Comparison of ENCODE assay signal across 15 cellular contexts in genomic region chr1:244850099-244850852, GRCh38. TPM values are rescaled to one million over a fixed set of nuclear protein-coding genes. Genes with fewer than 3 reads are reported as not detected.
DNase-seq lines count a peak whose midpoint lies in the region; ATAC-seq and TF ChIP-seq lines count a peak whose summit lies in the region.
"Had no signal": no experiment of that assay in that cellular context is flagged by ENCODE, and none has a peak within 500 bp of the region (broad histone marks: within the 10 kb centered on the region; RNA-seq: fewer than 3 reads in every experiment).

No MANE protein-coding gene starts in this region.

- DNase-seq in activated naive CD4-positive, alpha-beta T cell treated with anti-CD3 and anti-CD28 coated beads for 36 hours = no peak
- DNase-seq in activated naive CD4-positive, alpha-beta T cell (lab: John Stamatoyannopoulos, UW) = no peak
- DNase-seq in HEK293T (ENCODE audit: extremely low spot score) (no peak), osteocyte (ENCODE audit: extremely low spot score, unreplicated experiment) (no peak), KBM-7 (no peak), NCI-H1436 (lab: John Stamatoyannopoulos, UW) (no peak)
- DNase-seq in effector memory CD8-positive, alpha-beta T cell = no peak
- DNase-seq: activated CD8-positive, alpha-beta memory T cell treated with anti-CD3 and anti-CD28 coated beads for 24 hours; H9; MV-4-11; NCI-H2029 treated with DMSO at 0.1 percent for 48 hours; NCI-H526 treated with DMSO at 0.1 percent for 48 hours; stimulated activated CD4-positive, alpha-beta T cell treated with anti-CD3 and anti-CD28 coated beads, Interleukin-1b, Interleukin-23, amount 100 ng/mL, for 48 hours had no signal

- H3K4me3 Mint-ChIP-seq in activated naive CD4-positive, alpha-beta T cell treated with anti-CD3 and anti-CD28 coated beads for 36 hours = no peak overlapping the region
- H3K4me3 Mint-ChIP-seq in effector memory CD8-positive, alpha-beta T cell = no peak overlapping the region
- H3K4me3 Mint-ChIP-seq in osteocyte (ENCODE audit: unreplicated experiment) = no peak overlapping the region
- H3K4me3 Mint-ChIP-seq: H9 had no signal

- H3K27me3 Mint-ChIP-seq in activated naive CD4-positive, alpha-beta T cell treated with anti-CD3 and anti-CD28 coated beads for 36 hours (ENCODE audit: low read depth) = no peaks in the 10 kb centered on the region
- H3K27me3 Mint-ChIP-seq in effector memory CD8-positive, alpha-beta T cell = no peaks in the 10 kb centered on the region
- H3K27me3 Mint-ChIP-seq in osteocyte (ENCODE audit: unreplicated experiment) = no peaks in the 10 kb centered on the region

- no peak for ATAC-seq in effector memory CD8-positive, alpha-beta T cell (replicated peaks)
- no peak for ATAC-seq in GM21737 (IDR thresholded peaks at IDR 0.05; ENCODE audit: unreplicated experiment)
- ATAC-seq: gastroesophageal sphincter had no signal

- POLR2A ChIA-PET in HEK293T (lab: Yijun Ruan, JAX) = interaction anchor here (1.3 to 4.8 kb wide), 2 partner anchors 12 to 14 kb away, joined by 4 to 37 read pairs; partner anchors contain the start of genes COX20 and HNRNPU

- no peak for TF ChIP-seq CTCF in osteocyte (IDR thresholded peaks at IDR 0.05)

- no peaks in the 10 kb centered on the region for H3K9me3 Mint-ChIP-seq in activated naive CD4-positive, alpha-beta T cell treated with anti-CD3 and anti-CD28 coated beads for 36 hours
- H3K9me3 Mint-ChIP-seq in effector memory CD8-positive, alpha-beta T cell = no peaks in the 10 kb centered on the region
- no peaks in the 10 kb centered on the region for H3K9me3 Mint-ChIP-seq in osteocyte (ENCODE audit: unreplicated experiment)
- H3K9me3 Mint-ChIP-seq: H9 had no signal

- peak overlapping the region; percentile 63 for H3K27ac Mint-ChIP-seq in activated naive CD4-positive, alpha-beta T cell treated with anti-CD3 and anti-CD28 coated beads for 36 hours
- peak overlapping the region; percentile 44 to 69 for H3K27ac Mint-ChIP-seq in effector memory CD8-positive, alpha-beta T cell
- H3K27ac Mint-ChIP-seq in osteocyte (ENCODE audit: unreplicated experiment) = peak overlapping the region; percentile 18

- H3K36me3 Mint-ChIP-seq in activated naive CD4-positive, alpha-beta T cell treated with anti-CD3 and anti-CD28 coated beads for 36 hours (ENCODE audit: low read depth) = peaks cover 63% of the 10 kb centered on the region
- H3K36me3 Mint-ChIP-seq in effector memory CD8-positive, alpha-beta T cell (ENCODE audit: insufficient read depth) = peaks cover 99% of the 10 kb centered on the region
- H3K36me3 Mint-ChIP-seq in osteocyte (ENCODE audit: unreplicated experiment) = peaks cover 62% of the 10 kb centered on the region

- H3K4me1 Mint-ChIP-seq in activated naive CD4-positive, alpha-beta T cell treated with anti-CD3 and anti-CD28 coated beads for 36 hours (ENCODE audit: low read depth) = peaks cover 68% of the 10 kb centered on the region
- H3K4me1 Mint-ChIP-seq in effector memory CD8-positive, alpha-beta T cell (ENCODE audit: low read depth in 2 of 2) = peaks cover 27 to 72% of the 10 kb centered on the region in 2 donors
- H3K4me1 Mint-ChIP-seq in osteocyte (ENCODE audit: unreplicated experiment) = peaks cover 3% of the 10 kb centered on the region

- CTCF ChIA-PET in activated naive CD4-positive, alpha-beta T cell treated with anti-CD3 and anti-CD28 coated beads for 36 hours (lab: Charles Lee) = interaction anchor here (1.0 to 3.1 kb wide), 3 partner anchors 9 to 192 kb away, joined by 4 to 13 read pairs (median 5); no protein-coding TSS in a partner anchor
- CTCF ChIA-PET in HEK293T (lab: Yijun Ruan, JAX) = interaction anchor here (0.7 kb wide), 1 partner anchor 91 kb away, joined by 5 read pairs; no protein-coding TSS in a partner anchor

- intact Hi-C loops in activated naive CD4-positive, alpha-beta T cell treated with anti-CD3 and anti-CD28 coated beads for 36 hours (cut with micrococcal nuclease) = no loop called here

- in situ Hi-C loops in KBM-7 (cut with MboI; ENCODE audit: low pct_unique_long_range_greater_than_20kb, low sequenced_read_pairs) = no loop called here

TF ChIP-seq in HEK293T, 16 proteins besides CTCF, POLR2A, EP300 and RAD21:
- TF ChIP-seq NFRKB (IDR thresholded peaks at IDR 0.05) (peak; percentile 26; the same call in 1 of the 2 replicates), L3MBTL2 (conservative IDR thresholded peaks at IDR 0.05) (no peak)

RNA-seq across cellular contexts. Expression of gene HNRNPU, which starts 14.1 kb away (rescaled TPM):
- total RNA-seq in activated naive CD4-positive, alpha-beta T cell treated with anti-CD3 and anti-CD28 coated beads for 36 hours = 100 to 1,000 TPM; 331 to 338 TPM
- total RNA-seq in osteocyte = 292 and 299 TPM in 2 replicates

RNA-seq across cellular contexts. Expression of gene COX20, which starts 14.8 kb away (rescaled TPM):
- 10 to 100 TPM; 21.4 to 24.2 TPM for total RNA-seq in activated naive CD4-positive, alpha-beta T cell treated with anti-CD3 and anti-CD28 coated beads for 36 hours
- total RNA-seq in osteocyte = 27.4 and 27.6 TPM in 2 replicates
